ENCODE assay signal across 1 cellular context in the genomic region with DNA sequence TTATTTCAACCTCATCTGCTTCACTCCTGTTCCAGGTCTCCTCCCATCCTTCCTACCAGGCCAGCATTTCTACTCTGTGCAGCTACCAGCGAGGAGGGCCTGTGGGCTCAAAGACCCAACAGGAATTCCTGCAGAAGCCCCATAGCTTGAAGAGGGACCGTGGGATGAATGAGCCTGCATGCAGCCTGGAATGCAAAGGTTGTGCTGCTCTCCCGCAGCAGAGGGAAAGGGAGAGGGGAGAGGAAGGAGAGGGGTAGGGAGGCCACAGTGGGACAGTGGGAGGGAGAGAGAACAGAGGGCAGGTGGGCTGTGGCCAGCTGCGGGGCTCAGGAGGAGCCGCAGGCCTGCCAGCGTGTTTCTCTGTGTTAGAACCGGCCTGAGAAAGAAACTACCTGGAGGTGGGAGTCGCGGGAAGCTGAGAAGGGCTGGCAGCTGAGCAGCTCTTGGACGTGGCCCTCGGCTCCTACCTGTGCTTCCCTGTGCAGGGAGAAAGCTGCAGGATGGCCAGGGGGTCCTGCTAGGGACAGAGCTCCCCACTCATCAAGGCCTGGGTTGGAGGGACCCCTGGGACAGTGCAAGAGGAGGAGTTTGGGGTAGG.
A peak's percentile ranks its signal among the peaks of the same experiment; 100 is the strongest.
TF ChIP-seq lines count a peak whose summit lies in the region.

No MANE protein-coding gene starts in this region.

TF ChIP-seq in GM23338, 12 proteins besides CTCF, POLR2A, EP300 and RAD21:
- TF ChIP-seq, protein P1, sequence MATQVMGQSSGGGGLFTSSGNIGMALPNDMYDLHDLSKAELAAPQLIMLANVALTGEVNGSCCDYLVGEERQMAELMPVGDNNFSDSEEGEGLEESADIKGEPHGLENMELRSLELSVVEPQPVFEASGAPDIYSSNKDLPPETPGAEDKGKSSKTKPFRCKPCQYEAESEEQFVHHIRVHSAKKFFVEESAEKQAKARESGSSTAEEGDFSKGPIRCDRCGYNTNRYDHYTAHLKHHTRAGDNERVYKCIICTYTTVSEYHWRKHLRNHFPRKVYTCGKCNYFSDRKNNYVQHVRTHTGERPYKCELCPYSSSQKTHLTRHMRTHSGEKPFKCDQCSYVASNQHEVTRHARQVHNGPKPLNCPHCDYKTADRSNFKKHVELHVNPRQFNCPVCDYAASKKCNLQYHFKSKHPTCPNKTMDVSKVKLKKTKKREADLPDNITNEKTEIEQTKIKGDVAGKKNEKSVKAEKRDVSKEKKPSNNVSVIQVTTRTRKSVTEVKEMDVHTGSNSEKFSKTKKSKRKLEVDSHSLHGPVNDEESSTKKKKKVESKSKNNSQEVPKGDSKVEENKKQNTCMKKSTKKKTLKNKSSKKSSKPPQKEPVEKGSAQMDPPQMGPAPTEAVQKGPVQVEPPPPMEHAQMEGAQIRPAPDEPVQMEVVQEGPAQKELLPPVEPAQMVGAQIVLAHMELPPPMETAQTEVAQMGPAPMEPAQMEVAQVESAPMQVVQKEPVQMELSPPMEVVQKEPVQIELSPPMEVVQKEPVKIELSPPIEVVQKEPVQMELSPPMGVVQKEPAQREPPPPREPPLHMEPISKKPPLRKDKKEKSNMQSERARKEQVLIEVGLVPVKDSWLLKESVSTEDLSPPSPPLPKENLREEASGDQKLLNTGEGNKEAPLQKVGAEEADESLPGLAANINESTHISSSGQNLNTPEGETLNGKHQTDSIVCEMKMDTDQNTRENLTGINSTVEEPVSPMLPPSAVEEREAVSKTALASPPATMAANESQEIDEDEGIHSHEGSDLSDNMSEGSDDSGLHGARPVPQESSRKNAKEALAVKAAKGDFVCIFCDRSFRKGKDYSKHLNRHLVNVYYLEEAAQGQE (IDR thresholded peaks at IDR 0.05; ENCODE audit: unreplicated experiment): no peak
- TF ChIP-seq CREB1 (CRISPR knock-in tag; IDR thresholded peaks at IDR 0.05; ENCODE audit: low read depth) (no peak), EZH2phosphoT487 (IDR thresholded peaks at IDR 0.05; ENCODE audit: unreplicated experiment) (no peak)
- TF ChIP-seq, protein P2, sequence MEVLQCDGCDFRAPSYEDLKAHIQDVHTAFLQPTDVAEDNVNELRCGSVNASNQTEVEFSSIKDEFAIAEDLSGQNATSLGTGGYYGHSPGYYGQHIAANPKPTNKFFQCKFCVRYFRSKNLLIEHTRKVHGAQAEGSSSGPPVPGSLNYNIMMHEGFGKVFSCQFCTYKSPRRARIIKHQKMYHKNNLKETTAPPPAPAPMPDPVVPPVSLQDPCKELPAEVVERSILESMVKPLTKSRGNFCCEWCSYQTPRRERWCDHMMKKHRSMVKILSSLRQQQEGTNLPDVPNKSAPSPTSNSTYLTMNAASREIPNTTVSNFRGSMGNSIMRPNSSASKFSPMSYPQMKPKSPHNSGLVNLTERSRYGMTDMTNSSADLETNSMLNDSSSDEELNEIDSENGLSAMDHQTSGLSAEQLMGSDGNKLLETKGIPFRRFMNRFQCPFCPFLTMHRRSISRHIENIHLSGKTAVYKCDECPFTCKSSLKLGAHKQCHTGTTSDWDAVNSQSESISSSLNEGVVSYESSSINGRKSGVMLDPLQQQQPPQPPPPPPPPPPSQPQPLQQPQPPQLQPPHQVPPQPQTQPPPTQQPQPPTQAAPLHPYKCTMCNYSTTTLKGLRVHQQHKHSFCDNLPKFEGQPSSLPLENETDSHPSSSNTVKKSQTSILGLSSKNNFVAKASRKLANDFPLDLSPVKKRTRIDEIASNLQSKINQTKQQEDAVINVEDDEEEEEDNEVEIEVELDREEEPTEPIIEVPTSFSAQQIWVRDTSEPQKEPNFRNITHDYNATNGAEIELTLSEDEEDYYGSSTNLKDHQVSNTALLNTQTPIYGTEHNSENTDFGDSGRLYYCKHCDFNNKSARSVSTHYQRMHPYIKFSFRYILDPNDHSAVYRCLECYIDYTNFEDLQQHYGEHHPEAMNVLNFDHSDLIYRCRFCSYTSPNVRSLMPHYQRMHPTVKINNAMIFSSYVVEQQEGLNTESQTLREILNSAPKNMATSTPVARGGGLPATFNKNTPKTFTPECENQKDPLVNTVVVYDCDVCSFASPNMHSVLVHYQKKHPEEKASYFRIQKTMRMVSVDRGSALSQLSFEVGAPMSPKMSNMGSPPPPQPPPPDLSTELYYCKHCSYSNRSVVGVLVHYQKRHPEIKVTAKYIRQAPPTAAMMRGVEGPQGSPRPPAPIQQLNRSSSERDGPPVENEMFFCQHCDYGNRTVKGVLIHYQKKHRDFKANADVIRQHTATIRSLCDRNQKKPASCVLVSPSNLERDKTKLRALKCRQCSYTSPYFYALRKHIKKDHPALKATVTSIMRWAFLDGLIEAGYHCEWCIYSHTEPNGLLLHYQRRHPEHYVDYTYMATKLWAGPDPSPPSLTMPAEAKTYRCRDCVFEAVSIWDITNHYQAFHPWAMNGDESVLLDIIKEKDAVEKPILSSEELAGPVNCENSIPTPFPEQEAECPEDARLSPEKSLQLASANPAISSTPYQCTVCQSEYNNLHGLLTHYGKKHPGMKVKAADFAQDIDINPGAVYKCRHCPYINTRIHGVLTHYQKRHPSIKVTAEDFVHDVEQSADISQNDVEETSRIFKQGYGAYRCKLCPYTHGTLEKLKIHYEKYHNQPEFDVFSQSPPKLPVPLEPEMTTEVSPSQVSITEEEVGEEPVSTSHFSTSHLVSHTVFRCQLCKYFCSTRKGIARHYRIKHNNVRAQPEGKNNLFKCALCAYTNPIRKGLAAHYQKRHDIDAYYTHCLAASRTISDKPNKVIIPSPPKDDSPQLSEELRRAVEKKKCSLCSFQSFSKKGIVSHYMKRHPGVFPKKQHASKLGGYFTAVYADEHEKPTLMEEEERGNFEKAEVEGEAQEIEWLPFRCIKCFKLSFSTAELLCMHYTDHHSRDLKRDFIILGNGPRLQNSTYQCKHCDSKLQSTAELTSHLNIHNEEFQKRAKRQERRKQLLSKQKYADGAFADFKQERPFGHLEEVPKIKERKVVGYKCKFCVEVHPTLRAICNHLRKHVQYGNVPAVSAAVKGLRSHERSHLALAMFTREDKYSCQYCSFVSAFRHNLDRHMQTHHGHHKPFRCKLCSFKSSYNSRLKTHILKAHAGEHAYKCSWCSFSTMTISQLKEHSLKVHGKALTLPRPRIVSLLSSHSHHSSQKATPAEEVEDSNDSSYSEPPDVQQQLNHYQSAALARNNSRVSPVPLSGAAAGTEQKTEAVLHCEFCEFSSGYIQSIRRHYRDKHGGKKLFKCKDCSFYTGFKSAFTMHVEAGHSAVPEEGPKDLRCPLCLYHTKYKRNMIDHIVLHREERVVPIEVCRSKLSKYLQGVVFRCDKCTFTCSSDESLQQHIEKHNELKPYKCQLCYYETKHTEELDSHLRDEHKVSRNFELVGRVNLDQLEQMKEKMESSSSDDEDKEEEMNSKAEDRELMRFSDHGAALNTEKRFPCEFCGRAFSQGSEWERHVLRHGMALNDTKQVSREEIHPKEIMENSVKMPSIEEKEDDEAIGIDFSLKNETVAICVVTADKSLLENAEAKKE (CRISPR knock-in tag; IDR thresholded peaks at IDR 0.05): peak; percentile 53; the same call in 1 of the 2 replicates
TF ChIP-seq in GM23338: peak in this region for 1.
